11 cellular contexts compared by ENCODE assay signal in genomic region chr2:9249036-9249800, GRCh38. TPM values are rescaled to one million over a fixed set of nuclear protein-coding genes. Genes with fewer than 3 reads are reported as not detected.
DNase-seq lines count a peak whose midpoint lies in the region; ATAC-seq and TF ChIP-seq lines count a peak whose summit lies in the region.
"Had no signal": no experiment of that assay in that cellular context is flagged by ENCODE, and none has a peak within 500 bp of the region (broad histone marks: within the 10 kb centered on the region; RNA-seq: fewer than 3 reads in every experiment).

No MANE protein-coding gene starts in this region.

- no peaks in the 10 kb centered on the region for H3K36me3 ChIP-seq in PC-3 (ENCODE audit: low read depth, low read length)
- H3K36me3 ChIP-seq in esophagus squamous epithelium: no peaks in the 10 kb centered on the region
- H3K36me3 ChIP-seq: pancreas had no signal

- TF ChIP-seq CTCF in PC-3 (conservative IDR thresholded peaks at IDR 0.05; ENCODE audit: low read depth, low read length) (no peak), esophagus squamous epithelium (IDR thresholded peaks at IDR 0.05) (no peak)

- 0 out of 2 replicates have a peak, but pooled peaks cover 4% of the 10 kb centered on the region for H4K20me1 ChIP-seq in PC-3 (ENCODE audit: low read length)

- intact Hi-C loops in PC-3 (cut with micrococcal nuclease) (no loop called here), esophagus squamous epithelium (cut with DNase I) (no loop called here)

- H3K4me3 ChIP-seq in PC-3 (ENCODE audit: low read length) (no peak overlapping the region), esophagus squamous epithelium (no peak overlapping the region)
- H3K4me3 ChIP-seq: pancreas had no signal

- peaks cover 97% of the 10 kb centered on the region for H3K79me2 ChIP-seq in PC-3 (ENCODE audit: low read length)

- no peaks in the 10 kb centered on the region for H3K9me3 ChIP-seq in PC-3 (ENCODE audit: low read length)
- no peaks in the 10 kb centered on the region for H3K9me3 ChIP-seq in esophagus squamous epithelium
- H3K9me3 ChIP-seq: pancreas had no signal

- peak; percentile 67 for ATAC-seq in PC-3
- no peak for ATAC-seq in HG02852 (IDR thresholded peaks at IDR 0.05; ENCODE audit: unreplicated experiment)

- peak overlapping the region; percentile 60 for H3K27ac ChIP-seq in PC-3 (ENCODE audit: low read length)
- peak overlapping the region; percentile 21 to 73 (median 55) for H3K27ac ChIP-seq in esophagus squamous epithelium
- H3K27ac ChIP-seq: pancreas had no signal

- peak overlapping the region; percentile 51 for H3K4me2 ChIP-seq in PC-3 (ENCODE audit: low read length)

- BruUV-seq in PC-3 (replicated peaks; lab: Mats Ljungman, UMichigan): no TSS peak

- H3K4me1 ChIP-seq in PC-3 (ENCODE audit: insufficient read depth, low read length) (peaks cover 56% of the 10 kb centered on the region), esophagus squamous epithelium (peaks cover 16 to 79% (median 47%) of the 10 kb centered on the region in 3 donors)

- POLR2A ChIA-PET in PC-3 (lab: Charles Lee; ENCODE audit: unreplicated experiment): no interaction called here

- CTCF ChIA-PET in PC-3 (lab: Charles Lee): no interaction called here

- H3K27me3 ChIP-seq in PC-3 (ENCODE audit: low read length) (no peaks in the 10 kb centered on the region), esophagus squamous epithelium (no peaks in the 10 kb centered on the region)
- H3K27me3 ChIP-seq: pancreas had no signal

- DNase-seq in Daoy (ENCODE audit: low read depth) (peak; percentile 66), PC-3 (peak; percentile 63), esophagus squamous epithelium (lab: John Stamatoyannopoulos, UW) (no peak), retina (peak; percentile 35), superior temporal gyrus (ENCODE audit: extremely low spot score) (no peak)
- DNase-seq in activated effector memory CD4-positive, alpha-beta T cell treated with anti-CD3 and anti-CD28 coated beads, Interleukin-2, amount 50 U/mL, for 16 hours: no peak
- DNase-seq in stimulated activated CD4-positive, alpha-beta T cell treated with anti-CD3 and anti-CD28 coated beads, Interleukin-2, amount 100 ng/mL, for 24 hours: no peak
- DNase-seq: cerebellar nuclear complex, DMS153, pancreas had no signal

- TF ChIP-seq POLR2A in esophagus squamous epithelium (IDR thresholded peaks at IDR 0.05): no peak

- no peak overlapping the region for H3K9ac ChIP-seq in PC-3 (ENCODE audit: low read length)

- H3K9me2 ChIP-seq in PC-3 (replicated peaks; ENCODE audit: low read length): no peaks in the 10 kb centered on the region

- no peak overlapping the region for H2AFZ ChIP-seq in PC-3 (ENCODE audit: low read length)

- peaks cover 5% of the 10 kb centered on the region for H3F3A ChIP-seq in PC-3 (ENCODE audit: low read length, unreplicated experiment)

- WGBS in esophagus squamous epithelium, 2 donors: 32 to 47% methylated on average over 5 to 10 of the region's 10 CpGs

RNA-seq across cellular contexts. Expression of gene ASAP2, which starts 42.6 kb away (rescaled TPM):
- total RNA-seq in Daoy (2014; rRNA removed; shearing (Covaris generic)): 20.3 and 22.7 TPM in 2 replicates
- 25.2 and 34.5 TPM in 2 replicates for total RNA-seq in PC-3 (2014; rRNA removed)
- 10 to 100 TPM in 1 of 4 donors, 1 to 10 TPM in 3; 3.3 to 15.3 (median 6.9) TPM for total RNA-seq in esophagus squamous epithelium

Comparison
In these comparisons a context has a peak if more than half of its experiments do, and no peak if none do; other contexts are left out.
1. DNase-seq: peak in Daoy (single experiment), PC-3 (single experiment) and retina (single experiment); none in esophagus squamous epithelium (single experiment), superior temporal gyrus (single experiment), activated effector memory CD4-positive, alpha-beta T cell treated with anti-CD3 and anti-CD28 coated beads, Interleukin-2, amount 50 U/mL, for 16 hours (single experiment) and stimulated activated CD4-positive, alpha-beta T cell treated with anti-CD3 and anti-CD28 coated beads, Interleukin-2, amount 100 ng/mL, for 24 hours (0 of 2).